In the genomic region with DNA sequence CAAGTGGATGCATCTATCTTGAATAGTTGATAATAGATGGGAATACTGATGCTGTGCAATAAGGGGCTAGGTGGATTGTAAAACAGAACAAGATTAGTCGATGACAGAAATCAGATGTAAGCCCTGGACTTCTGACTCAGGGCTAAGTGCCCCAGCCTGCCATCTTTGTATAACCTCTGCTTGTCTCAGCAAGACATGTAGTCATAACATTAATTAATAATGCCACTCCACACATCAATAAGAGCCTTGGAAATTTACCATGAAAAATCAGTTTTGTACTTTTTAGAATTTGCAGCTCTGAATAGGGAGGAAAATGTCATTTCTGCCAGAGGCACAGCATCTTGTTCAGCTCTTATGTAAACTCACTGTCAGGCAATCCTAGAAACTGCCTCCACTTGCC, we compare ENCODE assay signal across 9 cellular contexts.
"Had no signal": no experiment of that assay in that cellular context is flagged by ENCODE, and none has a peak within 500 bp of the region (broad histone marks: within the 10 kb centered on the region; RNA-seq: fewer than 3 reads in every experiment).

No MANE protein-coding gene starts in this region.

- H3K4me3 ChIP-seq: GM23248, GM23338, HAP-1 had no signal

- H3K9ac ChIP-seq: GM23248 had no signal

- DNase-seq: GM23248, GOT3, H7, H9, HCEC 1CT, HFFc6 had no signal

- H2AFZ ChIP-seq: GM23248, GM23338 had no signal

- H3K9me3 ChIP-seq: HAP-1 had no signal

- H3K36me3 ChIP-seq: HAP-1 had no signal

- H3K4me2 ChIP-seq: GM23338 had no signal

- ATAC-seq: GM23338, HCT116 had no signal

- H3K27ac ChIP-seq: GM23248 had no signal
